ENCODE assay signal across 25 cellular contexts in genomic region chr14:71533396-71533795, GRCh38.
DNase-seq lines count a peak whose midpoint lies in the region; ATAC-seq, FAIRE-seq and TF ChIP-seq lines count a peak whose summit lies in the region.
"Had no signal": no experiment of that assay in that cellular context is flagged by ENCODE, and none has a peak within 500 bp of the region (broad histone marks: within the 10 kb centered on the region; RNA-seq: fewer than 3 reads in every experiment).

No MANE protein-coding gene starts in this region.

- DNase-seq in Daoy (ENCODE audit: low read depth), result peak; percentile 72
- DNase-seq in coronary artery (ENCODE audit: low spot score), result no peak
- peak; percentile 21 for DNase-seq in midbrain (lab: John Stamatoyannopoulos, UW)
- no peak for DNase-seq in activated gamma-delta T cell treated with Interleukin-2 at 50 U/mL for 16 hours
- DNase-seq in GM19239 (ENCODE audit: insufficient read length, low spot score), result no peak
- no peak for DNase-seq in HuH-7.5 (ENCODE audit: low spot score)
- DNase-seq in ecto neural progenitor cell (ENCODE audit: low spot score), result no peak
- DNase-seq: activated CD4-positive, alpha-beta T cell treated with anti-CD3 and anti-CD28 coated beads, Interleukin-2, amount 50 U/mL, for 1 hour; C1 segment of cervical spinal cord; H9; head of caudate nucleus; natural killer cell; NCI-H1092 treated with DMSO at 0.1 percent for 48 hours; NCI-H2029; NCI-H226; NCI-H748 treated with DMSO at 0.1 percent for 48 hours; ovary; stimulated activated CD4-positive, alpha-beta T cell treated with anti-CD3 and anti-CD28 coated beads, Interleukin-4, amount 100 ng/mL, for 24 hours; stimulated activated naive B cell treated with anti-CD40 and anti-IgM and Interleukin-4, amounts not matched to agents 10 μg/mL and 1 μg/mL and 100 μg/mL, for 72 hours; testis had no signal

- peak; percentile 64 for ATAC-seq in SK-N-SH treated with all-trans-retinoic acid at 6 μM for 48 hours
- ATAC-seq: activated naive CD4-positive, alpha-beta T cell treated with anti-CD3 and anti-CD28 coated beads, Interleukin-2, amount 50 U/mL, for 72 hours; natural killer cell had no signal

- no peak for FAIRE-seq in GM19239 (lab: Jason Lieb, UNC)
- FAIRE-seq: bronchial epithelial cell, endometrium had no signal

- no peak overlapping the region for H3K4me3 ChIP-seq in coronary artery
- H3K4me3 ChIP-seq: ovary, testis had no signal

- TF ChIP-seq CTCF in coronary artery (IDR thresholded peaks at IDR 0.05), result no peak

- peak overlapping the region; percentile 15 to 48 for H3K27ac ChIP-seq in coronary artery
- H3K27ac ChIP-seq: HL-60, ovary, testis had no signal

TF ChIP-seq in SK-N-SH treated with all-trans-retinoic acid at 6 μM for 48 hours, 23 proteins besides CTCF, POLR2A, EP300 and RAD21:
- TF ChIP-seq, protein P1, sequence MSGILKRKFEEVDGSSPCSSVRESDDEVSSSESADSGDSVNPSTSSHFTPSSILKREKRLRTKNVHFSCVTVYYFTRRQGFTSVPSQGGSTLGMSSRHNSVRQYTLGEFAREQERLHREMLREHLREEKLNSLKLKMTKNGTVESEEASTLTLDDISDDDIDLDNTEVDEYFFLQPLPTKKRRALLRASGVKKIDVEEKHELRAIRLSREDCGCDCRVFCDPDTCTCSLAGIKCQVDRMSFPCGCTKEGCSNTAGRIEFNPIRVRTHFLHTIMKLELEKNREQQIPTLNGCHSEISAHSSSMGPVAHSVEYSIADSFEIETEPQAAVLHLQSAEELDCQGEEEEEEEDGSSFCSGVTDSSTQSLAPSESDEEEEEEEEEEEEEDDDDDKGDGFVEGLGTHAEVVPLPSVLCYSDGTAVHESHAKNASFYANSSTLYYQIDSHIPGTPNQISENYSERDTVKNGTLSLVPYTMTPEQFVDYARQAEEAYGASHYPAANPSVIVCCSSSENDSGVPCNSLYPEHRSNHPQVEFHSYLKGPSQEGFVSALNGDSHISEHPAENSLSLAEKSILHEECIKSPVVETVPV (CRISPR knock-in tag; IDR thresholded peaks at IDR 0.05), result no peak
- TF ChIP-seq TOX (CRISPR knock-in tag; IDR thresholded peaks at IDR 0.05; ENCODE audit: borderline replicate concordance) (no peak), SNAI2 (CRISPR knock-in tag; IDR thresholded peaks at IDR 0.05) (0 out of 2 replicates have a peak, but pooled peaks have one; percentile 23), ZC3H10 (CRISPR knock-in tag; IDR thresholded peaks at IDR 0.05) (no peak)
TF ChIP-seq in SK-N-SH treated with all-trans-retinoic acid at 6 μM for 48 hours: peak in this region for 1.

Comparison
In these comparisons a context has a peak if more than half of its experiments do, and no peak if none do; other contexts are left out.
1. DNase-seq: peak in Daoy (single experiment) and midbrain (single experiment); none in coronary artery (single experiment), activated gamma-delta T cell treated with Interleukin-2 at 50 U/mL for 16 hours (single experiment), GM19239 (single experiment), HuH-7.5 (single experiment) and ecto neural progenitor cell (single experiment).